1 cellular context compared by ENCODE assay signal in genomic region chr18:10923671-10924070, GRCh38.
TF ChIP-seq lines count a peak whose summit lies in the region.

No MANE protein-coding gene starts in this region.

TF ChIP-seq in H1, 55 proteins besides CTCF, POLR2A, EP300 and RAD21 (continued from another document):
- TF ChIP-seq, protein P1, sequence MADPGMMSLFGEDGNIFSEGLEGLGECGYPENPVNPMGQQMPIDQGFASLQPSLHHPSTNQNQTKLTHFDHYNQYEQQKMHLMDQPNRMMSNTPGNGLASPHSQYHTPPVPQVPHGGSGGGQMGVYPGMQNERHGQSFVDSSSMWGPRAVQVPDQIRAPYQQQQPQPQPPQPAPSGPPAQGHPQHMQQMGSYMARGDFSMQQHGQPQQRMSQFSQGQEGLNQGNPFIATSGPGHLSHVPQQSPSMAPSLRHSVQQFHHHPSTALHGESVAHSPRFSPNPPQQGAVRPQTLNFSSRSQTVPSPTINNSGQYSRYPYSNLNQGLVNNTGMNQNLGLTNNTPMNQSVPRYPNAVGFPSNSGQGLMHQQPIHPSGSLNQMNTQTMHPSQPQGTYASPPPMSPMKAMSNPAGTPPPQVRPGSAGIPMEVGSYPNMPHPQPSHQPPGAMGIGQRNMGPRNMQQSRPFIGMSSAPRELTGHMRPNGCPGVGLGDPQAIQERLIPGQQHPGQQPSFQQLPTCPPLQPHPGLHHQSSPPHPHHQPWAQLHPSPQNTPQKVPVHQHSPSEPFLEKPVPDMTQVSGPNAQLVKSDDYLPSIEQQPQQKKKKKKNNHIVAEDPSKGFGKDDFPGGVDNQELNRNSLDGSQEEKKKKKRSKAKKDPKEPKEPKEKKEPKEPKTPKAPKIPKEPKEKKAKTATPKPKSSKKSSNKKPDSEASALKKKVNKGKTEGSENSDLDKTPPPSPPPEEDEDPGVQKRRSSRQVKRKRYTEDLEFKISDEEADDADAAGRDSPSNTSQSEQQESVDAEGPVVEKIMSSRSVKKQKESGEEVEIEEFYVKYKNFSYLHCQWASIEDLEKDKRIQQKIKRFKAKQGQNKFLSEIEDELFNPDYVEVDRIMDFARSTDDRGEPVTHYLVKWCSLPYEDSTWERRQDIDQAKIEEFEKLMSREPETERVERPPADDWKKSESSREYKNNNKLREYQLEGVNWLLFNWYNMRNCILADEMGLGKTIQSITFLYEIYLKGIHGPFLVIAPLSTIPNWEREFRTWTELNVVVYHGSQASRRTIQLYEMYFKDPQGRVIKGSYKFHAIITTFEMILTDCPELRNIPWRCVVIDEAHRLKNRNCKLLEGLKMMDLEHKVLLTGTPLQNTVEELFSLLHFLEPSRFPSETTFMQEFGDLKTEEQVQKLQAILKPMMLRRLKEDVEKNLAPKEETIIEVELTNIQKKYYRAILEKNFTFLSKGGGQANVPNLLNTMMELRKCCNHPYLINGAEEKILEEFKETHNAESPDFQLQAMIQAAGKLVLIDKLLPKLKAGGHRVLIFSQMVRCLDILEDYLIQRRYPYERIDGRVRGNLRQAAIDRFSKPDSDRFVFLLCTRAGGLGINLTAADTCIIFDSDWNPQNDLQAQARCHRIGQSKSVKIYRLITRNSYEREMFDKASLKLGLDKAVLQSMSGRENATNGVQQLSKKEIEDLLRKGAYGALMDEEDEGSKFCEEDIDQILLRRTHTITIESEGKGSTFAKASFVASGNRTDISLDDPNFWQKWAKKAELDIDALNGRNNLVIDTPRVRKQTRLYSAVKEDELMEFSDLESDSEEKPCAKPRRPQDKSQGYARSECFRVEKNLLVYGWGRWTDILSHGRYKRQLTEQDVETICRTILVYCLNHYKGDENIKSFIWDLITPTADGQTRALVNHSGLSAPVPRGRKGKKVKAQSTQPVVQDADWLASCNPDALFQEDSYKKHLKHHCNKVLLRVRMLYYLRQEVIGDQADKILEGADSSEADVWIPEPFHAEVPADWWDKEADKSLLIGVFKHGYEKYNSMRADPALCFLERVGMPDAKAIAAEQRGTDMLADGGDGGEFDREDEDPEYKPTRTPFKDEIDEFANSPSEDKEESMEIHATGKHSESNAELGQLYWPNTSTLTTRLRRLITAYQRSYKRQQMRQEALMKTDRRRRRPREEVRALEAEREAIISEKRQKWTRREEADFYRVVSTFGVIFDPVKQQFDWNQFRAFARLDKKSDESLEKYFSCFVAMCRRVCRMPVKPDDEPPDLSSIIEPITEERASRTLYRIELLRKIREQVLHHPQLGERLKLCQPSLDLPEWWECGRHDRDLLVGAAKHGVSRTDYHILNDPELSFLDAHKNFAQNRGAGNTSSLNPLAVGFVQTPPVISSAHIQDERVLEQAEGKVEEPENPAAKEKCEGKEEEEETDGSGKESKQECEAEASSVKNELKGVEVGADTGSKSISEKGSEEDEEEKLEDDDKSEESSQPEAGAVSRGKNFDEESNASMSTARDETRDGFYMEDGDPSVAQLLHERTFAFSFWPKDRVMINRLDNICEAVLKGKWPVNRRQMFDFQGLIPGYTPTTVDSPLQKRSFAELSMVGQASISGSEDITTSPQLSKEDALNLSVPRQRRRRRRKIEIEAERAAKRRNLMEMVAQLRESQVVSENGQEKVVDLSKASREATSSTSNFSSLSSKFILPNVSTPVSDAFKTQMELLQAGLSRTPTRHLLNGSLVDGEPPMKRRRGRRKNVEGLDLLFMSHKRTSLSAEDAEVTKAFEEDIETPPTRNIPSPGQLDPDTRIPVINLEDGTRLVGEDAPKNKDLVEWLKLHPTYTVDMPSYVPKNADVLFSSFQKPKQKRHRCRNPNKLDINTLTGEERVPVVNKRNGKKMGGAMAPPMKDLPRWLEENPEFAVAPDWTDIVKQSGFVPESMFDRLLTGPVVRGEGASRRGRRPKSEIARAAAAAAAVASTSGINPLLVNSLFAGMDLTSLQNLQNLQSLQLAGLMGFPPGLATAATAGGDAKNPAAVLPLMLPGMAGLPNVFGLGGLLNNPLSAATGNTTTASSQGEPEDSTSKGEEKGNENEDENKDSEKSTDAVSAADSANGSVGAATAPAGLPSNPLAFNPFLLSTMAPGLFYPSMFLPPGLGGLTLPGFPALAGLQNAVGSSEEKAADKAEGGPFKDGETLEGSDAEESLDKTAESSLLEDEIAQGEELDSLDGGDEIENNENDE (IDR thresholded peaks at IDR 0.05; ENCODE audit: insufficient replicate concordance, low read length): no peak
- TF ChIP-seq CTBP2 (IDR thresholded peaks at IDR 0.05; ENCODE audit: borderline replicate concordance, insufficient read depth, insufficient read length, low read length) (no peak), SP4 (IDR thresholded peaks at IDR 0.05; ENCODE audit: low read length) (no peak), HDAC2 (IDR thresholded peaks at IDR 0.05; ENCODE audit: borderline replicate concordance in 1 of 2, low read depth in 2 of 2, low read length in 2 of 2) (no peak)
TF ChIP-seq in H1: peak in this region for 0.
